In the genomic region with DNA sequence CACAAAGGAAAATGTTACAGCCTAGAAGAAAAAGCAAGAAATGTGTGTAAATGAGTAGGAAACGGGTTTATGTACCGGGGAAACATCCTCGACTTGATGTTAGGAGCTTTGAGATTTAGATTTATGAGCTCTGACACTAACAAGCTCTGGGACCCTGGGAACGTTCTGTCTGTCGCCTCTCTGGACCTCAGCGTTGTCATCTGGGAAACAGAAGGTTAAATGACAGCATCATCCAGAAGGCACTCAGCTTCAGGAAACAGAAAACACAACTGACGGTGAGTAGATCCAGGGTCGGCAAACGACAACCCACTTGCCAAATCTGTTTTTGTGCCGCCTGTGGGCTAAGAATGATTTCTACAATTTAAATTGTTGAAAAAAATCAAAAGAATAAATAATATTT, we compare ENCODE assay signal across 11 cellular contexts. TPM values are rescaled to one million over a fixed set of nuclear protein-coding genes. Genes with fewer than 3 reads are reported as not detected.
DNase-seq lines count a peak whose midpoint lies in the region; ATAC-seq and TF ChIP-seq lines count a peak whose summit lies in the region.
"Had no signal": no experiment of that assay in that cellular context is flagged by ENCODE, and none has a peak within 500 bp of the region (broad histone marks: within the 10 kb centered on the region; RNA-seq: fewer than 3 reads in every experiment).

No MANE protein-coding gene starts in this region.

- no peak overlapping the region for H3K27ac Mint-ChIP-seq in MCF 10A (ENCODE audit: low read depth, unreplicated experiment)
- H3K27ac Mint-ChIP-seq: stimulated activated naive CD8-positive, alpha-beta T cell treated with anti-CD3 and anti-CD28 coated beads, Interleukin-15, amount 100 ng/mL, for 72 hours had no signal

- TF ChIP-seq CTCF in mammary epithelial cell (conservative IDR thresholded peaks at IDR 0.05 in 1 of 2, IDR thresholded peaks at IDR 0.05 in 1 of 2; ENCODE audit: extremely low read depth in 1 of 2, insufficient read depth in 1 of 2, low read depth in 1 of 2, low read length in 2 of 2) = no peak
- no peak for TF ChIP-seq CTCF in MCF 10A (IDR thresholded peaks at IDR 0.05; ENCODE audit: unreplicated experiment)
- TF ChIP-seq CTCF in choroid plexus epithelial cell (conservative IDR thresholded peaks at IDR 0.05; ENCODE audit: low read depth, low read length) = no peak
- no peak for TF ChIP-seq CTCF in lung (IDR thresholded peaks at IDR 0.05; ENCODE audit: control extremely low read depth, extremely low read depth)
- TF ChIP-seq CTCF in uterus (IDR thresholded peaks at IDR 0.05) = no peak

- H3K27me3 ChIP-seq in mammary epithelial cell (ENCODE audit: insufficient read depth, low read length) (no peaks in the 10 kb centered on the region), lung (ENCODE audit: control insufficient read depth, insufficient read depth) (no peaks in the 10 kb centered on the region), uterus (no peaks in the 10 kb centered on the region)

- dilution Hi-C loops in mammary epithelial cell (cut with HindIII; ENCODE audit: low sequenced_read_pairs) = loop anchor here (5.0 to 10.0 kb wide), 3 partner anchors 58 to 396 kb away; no protein-coding TSS in a partner anchor

- no peak overlapping the region for H3K4me2 ChIP-seq in mammary epithelial cell (ENCODE audit: insufficient read depth, low read depth, low read length)

- H3K4me3 Mint-ChIP-seq in MCF 10A (ENCODE audit: unreplicated experiment) = no peak overlapping the region
- H3K4me3 Mint-ChIP-seq: neural crest cell; stimulated activated naive CD8-positive, alpha-beta T cell treated with anti-CD3 and anti-CD28 coated beads, Interleukin-15, amount 100 ng/mL, for 72 hours had no signal

- peaks cover 6% of the 10 kb centered on the region for H3K4me1 ChIP-seq in mammary epithelial cell (ENCODE audit: insufficient read depth, low read length)
- H3K4me1 ChIP-seq in lung (ENCODE audit: control insufficient read depth in 2 of 2, insufficient read depth in 2 of 2, low read length in 2 of 2) = peaks cover 0 to 3% of the 10 kb centered on the region in 2 donors
- H3K4me1 ChIP-seq in uterus = no peaks in the 10 kb centered on the region

- no peak overlapping the region for H3K27ac ChIP-seq in mammary epithelial cell (ENCODE audit: insufficient read depth, low read depth, low read length)
- H3K27ac ChIP-seq in lung (ENCODE audit: low read depth in 1 of 2, low read length in 1 of 2) = peak overlapping the region; percentile 59 to 80
- peak overlapping the region; percentile 69 to 70 for H3K27ac ChIP-seq in uterus

- H3K27me3 Mint-ChIP-seq in MCF 10A (ENCODE audit: insufficient read depth, unreplicated experiment) = peaks cover 14% of the 10 kb centered on the region

- H3K9me3 Mint-ChIP-seq in MCF 10A (ENCODE audit: unreplicated experiment) = no peaks in the 10 kb centered on the region
- H3K9me3 Mint-ChIP-seq: neural crest cell; stimulated activated naive CD8-positive, alpha-beta T cell treated with anti-CD3 and anti-CD28 coated beads, Interleukin-15, amount 100 ng/mL, for 72 hours had no signal

- DNase-seq in mammary epithelial cell (no peak), MCF 10A (ENCODE audit: unreplicated experiment) (no peak), choroid plexus epithelial cell (ENCODE audit: low read depth) (no peak), lung (ENCODE audit: low spot score) (no peak), uterus (no peak), SK-N-DZ (ENCODE audit: low spot score) (no peak), 8988T (no peak)

- H3K9ac ChIP-seq in mammary epithelial cell (ENCODE audit: insufficient read depth, low read length) = peak overlapping the region; percentile 7

- in situ Hi-C loops in mammary epithelial cell (cut with MboI; ENCODE audit: low sequenced_read_pairs in 2 of 2) = loop anchor here in 1 of 2 donors (5.0 kb wide), 1 partner anchor 226 kb away; no protein-coding TSS in a partner anchor

- no peak overlapping the region for H2AFZ ChIP-seq in mammary epithelial cell (ENCODE audit: low read depth, low read length)

- ATAC-seq in lung (ENCODE audit: insufficient read depth, low FRiP score) (no peak), GM19395 (IDR thresholded peaks at IDR 0.05; ENCODE audit: unreplicated experiment) (no peak)
- ATAC-seq: stimulated activated naive CD8-positive, alpha-beta T cell treated with anti-CD3 and anti-CD28 coated beads, Interleukin-15, amount 100 ng/mL, for 72 hours had no signal

- H3K9me3 ChIP-seq in mammary epithelial cell (replicated peaks; ENCODE audit: insufficient read depth, low read length) = no peaks in the 10 kb centered on the region
- H3K9me3 ChIP-seq in lung (ENCODE audit: control insufficient read depth in 2 of 2, insufficient read depth in 1 of 2, low read length in 1 of 2) = no peaks in the 10 kb centered on the region
- H3K9me3 ChIP-seq in uterus = no peaks in the 10 kb centered on the region

- H3K4me1 Mint-ChIP-seq in MCF 10A (ENCODE audit: insufficient read depth, unreplicated experiment) = peaks cover 6% of the 10 kb centered on the region
- H3K4me1 Mint-ChIP-seq: stimulated activated naive CD8-positive, alpha-beta T cell treated with anti-CD3 and anti-CD28 coated beads, Interleukin-15, amount 100 ng/mL, for 72 hours had no signal

- BruUV-seq in mammary epithelial cell (replicated peaks; lab: Mats Ljungman, UMichigan) (no TSS peak), MCF 10A (replicated peaks; lab: Mats Ljungman, UMichigan) (no TSS peak)

- no peak for TF ChIP-seq POLR2A in uterus (IDR thresholded peaks at IDR 0.05)

- 65% methylated on average over 10 of the region's 10 CpGs for WGBS in mammary epithelial cell (ENCODE audit: low coverage, missing lambda C conversion rate)
- WGBS in lung, 2 donors = 32 to 49% methylated on average over 10 of the region's 10 CpGs

- no peaks in the 10 kb centered on the region for H3K36me3 ChIP-seq in mammary epithelial cell (ENCODE audit: insufficient read depth, low read length)
- no peaks in the 10 kb centered on the region for H3K36me3 ChIP-seq in lung (ENCODE audit: control insufficient read depth in 2 of 2, insufficient read depth in 2 of 2, low read length in 2 of 2)
- no peaks in the 10 kb centered on the region for H3K36me3 ChIP-seq in uterus

- H3K4me3 ChIP-seq in mammary epithelial cell (replicated peaks in 1 of 3; ENCODE audit: insufficient read depth in 1 of 3, low read depth in 2 of 3, low read length in 3 of 3) (no peak overlapping the region), choroid plexus epithelial cell (ENCODE audit: low read depth, low read length) (peak overlapping the region; percentile 31), lung (no peak overlapping the region), uterus (peak overlapping the region in 1 of 2 donors; percentile 8)

- no peaks in the 10 kb centered on the region for H3K36me3 Mint-ChIP-seq in MCF 10A (ENCODE audit: insufficient read depth, unreplicated experiment)

- POLR2A ChIA-PET in MCF 10A (lab: Yijun Ruan, JAX) = interaction anchor here (0.7 to 0.9 kb wide), 2 partner anchors 225 to 320 kb away, joined by 3 to 4 read pairs; no protein-coding TSS in a partner anchor

- intact Hi-C loops in mammary epithelial cell (cut with micrococcal nuclease) = loop anchor here (2.0 kb wide), 2 partner anchors 40 to 406 kb away; no protein-coding TSS in a partner anchor
- intact Hi-C loops in MCF 10A (cut with micrococcal nuclease) = loop anchor here (5.0 kb wide), 1 partner anchor 406 kb away; no protein-coding TSS in a partner anchor
- intact Hi-C loops in uterus (cut with DNase I; ENCODE audit: low total_unique reads) = loop anchor here (5.0 to 10.0 kb wide), 2 partner anchors 221 to 388 kb away; no protein-coding TSS in a partner anchor

- no peaks in the 10 kb centered on the region for H3K79me2 ChIP-seq in mammary epithelial cell (ENCODE audit: insufficient read depth, low read length)

- H4K20me1 ChIP-seq in mammary epithelial cell (ENCODE audit: insufficient read depth, low read length) = no peaks in the 10 kb centered on the region

- CTCF ChIA-PET in mammary epithelial cell (lab: Charles Lee; ENCODE audit: low non-redundant PET) (interaction anchor here (0.6 kb wide), 1 partner anchor 408 kb away, joined by 3 read pairs; no protein-coding TSS in a partner anchor), MCF 10A (lab: Yijun Ruan, JAX) (interaction anchor here (0.6 to 9.1 kb wide), 21 partner anchors 9 to 695 kb away, joined by 3 to 121 read pairs (median 4); no protein-coding TSS in a partner anchor)

RNA-seq across cellular contexts. Expression of a gene that starts 46.9 kb away (rescaled TPM):
- total RNA-seq in mammary epithelial cell (under 1 TPM in 1 of 2 donors, not detected in 1; 0.33 TPM), MCF 10A (2022) (not detected in 2 replicates), lung (1 to 10 TPM in 1 of 2 donors, under 1 TPM in 1; 0.25 to 6.2 TPM), uterus (1 to 10 TPM in 1 of 4 donors, not detected in 3; 4.9 TPM)
- polyA plus RNA-seq in mammary epithelial cell (not detected), lung (under 1 TPM; 0.06 to 0.08 TPM)
- not detected for polyA minus RNA-seq in mammary epithelial cell
- 0.28 TPM in 1 of 2 replicates, not detected in the other for polyA plus RNA-seq in SK-N-DZ (2014; cell fraction: cytosol; rRNA removed)
- not detected in 2 replicates for polyA plus RNA-seq in SK-N-DZ (2014; cell fraction: nucleus; rRNA removed)
- polyA plus RNA-seq: AG04450 had no signal
